ENCODE assay signal across 1 cellular context in genomic region chr13:36999054-36999927, GRCh38.
TF ChIP-seq lines count a peak whose summit lies in the region.

TSS of gene ALG5 (minus strand) at chr13:36999340. CDS start at chr13:36999300, 40 bp downstream.

TF ChIP-seq in HepG2, 621 proteins besides CTCF, POLR2A, EP300 and RAD21 (continued from another document and continues in another):
- TF ChIP-seq, protein P1, sequence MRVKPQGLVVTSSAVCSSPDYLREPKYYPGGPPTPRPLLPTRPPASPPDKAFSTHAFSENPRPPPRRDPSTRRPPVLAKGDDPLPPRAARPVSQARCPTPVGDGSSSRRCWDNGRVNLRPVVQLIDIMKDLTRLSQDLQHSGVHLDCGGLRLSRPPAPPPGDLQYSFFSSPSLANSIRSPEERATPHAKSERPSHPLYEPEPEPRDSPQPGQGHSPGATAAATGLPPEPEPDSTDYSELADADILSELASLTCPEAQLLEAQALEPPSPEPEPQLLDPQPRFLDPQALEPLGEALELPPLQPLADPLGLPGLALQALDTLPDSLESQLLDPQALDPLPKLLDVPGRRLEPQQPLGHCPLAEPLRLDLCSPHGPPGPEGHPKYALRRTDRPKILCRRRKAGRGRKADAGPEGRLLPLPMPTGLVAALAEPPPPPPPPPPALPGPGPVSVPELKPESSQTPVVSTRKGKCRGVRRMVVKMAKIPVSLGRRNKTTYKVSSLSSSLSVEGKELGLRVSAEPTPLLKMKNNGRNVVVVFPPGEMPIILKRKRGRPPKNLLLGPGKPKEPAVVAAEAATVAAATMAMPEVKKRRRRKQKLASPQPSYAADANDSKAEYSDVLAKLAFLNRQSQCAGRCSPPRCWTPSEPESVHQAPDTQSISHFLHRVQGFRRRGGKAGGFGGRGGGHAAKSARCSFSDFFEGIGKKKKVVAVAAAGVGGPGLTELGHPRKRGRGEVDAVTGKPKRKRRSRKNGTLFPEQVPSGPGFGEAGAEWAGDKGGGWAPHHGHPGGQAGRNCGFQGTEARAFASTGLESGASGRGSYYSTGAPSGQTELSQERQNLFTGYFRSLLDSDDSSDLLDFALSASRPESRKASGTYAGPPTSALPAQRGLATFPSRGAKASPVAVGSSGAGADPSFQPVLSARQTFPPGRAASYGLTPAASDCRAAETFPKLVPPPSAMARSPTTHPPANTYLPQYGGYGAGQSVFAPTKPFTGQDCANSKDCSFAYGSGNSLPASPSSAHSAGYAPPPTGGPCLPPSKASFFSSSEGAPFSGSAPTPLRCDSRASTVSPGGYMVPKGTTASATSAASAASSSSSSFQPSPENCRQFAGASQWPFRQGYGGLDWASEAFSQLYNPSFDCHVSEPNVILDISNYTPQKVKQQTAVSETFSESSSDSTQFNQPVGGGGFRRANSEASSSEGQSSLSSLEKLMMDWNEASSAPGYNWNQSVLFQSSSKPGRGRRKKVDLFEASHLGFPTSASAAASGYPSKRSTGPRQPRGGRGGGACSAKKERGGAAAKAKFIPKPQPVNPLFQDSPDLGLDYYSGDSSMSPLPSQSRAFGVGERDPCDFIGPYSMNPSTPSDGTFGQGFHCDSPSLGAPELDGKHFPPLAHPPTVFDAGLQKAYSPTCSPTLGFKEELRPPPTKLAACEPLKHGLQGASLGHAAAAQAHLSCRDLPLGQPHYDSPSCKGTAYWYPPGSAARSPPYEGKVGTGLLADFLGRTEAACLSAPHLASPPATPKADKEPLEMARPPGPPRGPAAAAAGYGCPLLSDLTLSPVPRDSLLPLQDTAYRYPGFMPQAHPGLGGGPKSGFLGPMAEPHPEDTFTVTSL (CRISPR knock-in tag; IDR thresholded peaks at IDR 0.05; ENCODE audit: borderline replicate concordance), result no peak
- TF ChIP-seq ARID2 (CRISPR knock-in tag; IDR thresholded peaks at IDR 0.05; ENCODE audit: borderline replicate concordance), result no peak
- TF ChIP-seq RCOR2 (CRISPR knock-in tag; IDR thresholded peaks at IDR 0.05), result no peak
- TF ChIP-seq ZNF253 (CRISPR knock-in tag; IDR thresholded peaks at IDR 0.05; ENCODE audit: borderline replicate concordance), result 0 out of 2 replicates have a peak, but pooled peaks have one; percentile 60
- TF ChIP-seq HMGXB3 (CRISPR knock-in tag; IDR thresholded peaks at IDR 0.05; ENCODE audit: borderline replicate concordance), result no peak
- TF ChIP-seq PCBP1 (IDR thresholded peaks at IDR 0.05; ENCODE audit: borderline replicate concordance, low read depth, low read length), result 0 out of 2 replicates have a peak, but pooled peaks have one; percentile 46
- TF ChIP-seq, protein P2, sequence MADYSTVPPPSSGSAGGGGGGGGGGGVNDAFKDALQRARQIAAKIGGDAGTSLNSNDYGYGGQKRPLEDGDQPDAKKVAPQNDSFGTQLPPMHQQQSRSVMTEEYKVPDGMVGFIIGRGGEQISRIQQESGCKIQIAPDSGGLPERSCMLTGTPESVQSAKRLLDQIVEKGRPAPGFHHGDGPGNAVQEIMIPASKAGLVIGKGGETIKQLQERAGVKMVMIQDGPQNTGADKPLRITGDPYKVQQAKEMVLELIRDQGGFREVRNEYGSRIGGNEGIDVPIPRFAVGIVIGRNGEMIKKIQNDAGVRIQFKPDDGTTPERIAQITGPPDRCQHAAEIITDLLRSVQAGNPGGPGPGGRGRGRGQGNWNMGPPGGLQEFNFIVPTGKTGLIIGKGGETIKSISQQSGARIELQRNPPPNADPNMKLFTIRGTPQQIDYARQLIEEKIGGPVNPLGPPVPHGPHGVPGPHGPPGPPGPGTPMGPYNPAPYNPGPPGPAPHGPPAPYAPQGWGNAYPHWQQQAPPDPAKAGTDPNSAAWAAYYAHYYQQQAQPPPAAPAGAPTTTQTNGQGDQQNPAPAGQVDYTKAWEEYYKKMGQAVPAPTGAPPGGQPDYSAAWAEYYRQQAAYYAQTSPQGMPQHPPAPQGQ (CRISPR knock-in tag; IDR thresholded peaks at IDR 0.05; ENCODE audit: borderline replicate concordance), result no peak
- no peak for TF ChIP-seq ZNF264 (CRISPR knock-in tag; IDR thresholded peaks at IDR 0.05)
- TF ChIP-seq SIN3B (IDR thresholded peaks at IDR 0.05; ENCODE audit: low read length), result peak; percentile 70
- TF ChIP-seq, protein P3, sequence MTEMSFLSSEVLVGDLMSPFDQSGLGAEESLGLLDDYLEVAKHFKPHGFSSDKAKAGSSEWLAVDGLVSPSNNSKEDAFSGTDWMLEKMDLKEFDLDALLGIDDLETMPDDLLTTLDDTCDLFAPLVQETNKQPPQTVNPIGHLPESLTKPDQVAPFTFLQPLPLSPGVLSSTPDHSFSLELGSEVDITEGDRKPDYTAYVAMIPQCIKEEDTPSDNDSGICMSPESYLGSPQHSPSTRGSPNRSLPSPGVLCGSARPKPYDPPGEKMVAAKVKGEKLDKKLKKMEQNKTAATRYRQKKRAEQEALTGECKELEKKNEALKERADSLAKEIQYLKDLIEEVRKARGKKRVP (CRISPR knock-in tag; IDR thresholded peaks at IDR 0.05), result 0 out of 4 replicates have a peak, but pooled peaks of 1 of the 2 experiments have one; percentile 16
- peak; percentile 50 for TF ChIP-seq HCFC1 (IDR thresholded peaks at IDR 0.05; ENCODE audit: low read depth, low read length)
- TF ChIP-seq KDM5B (CRISPR knock-in tag; IDR thresholded peaks at IDR 0.05; ENCODE audit: borderline replicate concordance), result 0 out of 2 replicates have a peak, but pooled peaks have one; percentile 49
- TF ChIP-seq, protein P4, sequence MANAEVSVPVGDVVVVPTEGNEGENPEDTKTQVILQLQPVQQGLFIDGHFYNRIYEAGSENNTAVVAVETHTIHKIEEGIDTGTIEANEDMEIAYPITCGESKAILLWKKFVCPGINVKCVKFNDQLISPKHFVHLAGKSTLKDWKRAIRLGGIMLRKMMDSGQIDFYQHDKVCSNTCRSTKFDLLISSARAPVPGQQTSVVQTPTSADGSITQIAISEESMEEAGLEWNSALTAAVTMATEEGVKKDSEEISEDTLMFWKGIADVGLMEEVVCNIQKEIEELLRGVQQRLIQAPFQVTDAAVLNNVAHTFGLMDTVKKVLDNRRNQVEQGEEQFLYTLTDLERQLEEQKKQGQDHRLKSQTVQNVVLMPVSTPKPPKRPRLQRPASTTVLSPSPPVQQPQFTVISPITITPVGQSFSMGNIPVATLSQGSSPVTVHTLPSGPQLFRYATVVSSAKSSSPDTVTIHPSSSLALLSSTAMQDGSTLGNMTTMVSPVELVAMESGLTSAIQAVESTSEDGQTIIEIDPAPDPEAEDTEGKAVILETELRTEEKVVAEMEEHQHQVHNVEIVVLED (CRISPR knock-in tag; IDR thresholded peaks at IDR 0.05; ENCODE audit: borderline replicate concordance), result 0 out of 2 replicates have a peak, but pooled peaks have one; percentile 34
- no peak for TF ChIP-seq RELA (CRISPR knock-in tag; IDR thresholded peaks at IDR 0.05)
- TF ChIP-seq ZNF605 (CRISPR knock-in tag; IDR thresholded peaks at IDR 0.05), result no peak
- TF ChIP-seq, protein P5, sequence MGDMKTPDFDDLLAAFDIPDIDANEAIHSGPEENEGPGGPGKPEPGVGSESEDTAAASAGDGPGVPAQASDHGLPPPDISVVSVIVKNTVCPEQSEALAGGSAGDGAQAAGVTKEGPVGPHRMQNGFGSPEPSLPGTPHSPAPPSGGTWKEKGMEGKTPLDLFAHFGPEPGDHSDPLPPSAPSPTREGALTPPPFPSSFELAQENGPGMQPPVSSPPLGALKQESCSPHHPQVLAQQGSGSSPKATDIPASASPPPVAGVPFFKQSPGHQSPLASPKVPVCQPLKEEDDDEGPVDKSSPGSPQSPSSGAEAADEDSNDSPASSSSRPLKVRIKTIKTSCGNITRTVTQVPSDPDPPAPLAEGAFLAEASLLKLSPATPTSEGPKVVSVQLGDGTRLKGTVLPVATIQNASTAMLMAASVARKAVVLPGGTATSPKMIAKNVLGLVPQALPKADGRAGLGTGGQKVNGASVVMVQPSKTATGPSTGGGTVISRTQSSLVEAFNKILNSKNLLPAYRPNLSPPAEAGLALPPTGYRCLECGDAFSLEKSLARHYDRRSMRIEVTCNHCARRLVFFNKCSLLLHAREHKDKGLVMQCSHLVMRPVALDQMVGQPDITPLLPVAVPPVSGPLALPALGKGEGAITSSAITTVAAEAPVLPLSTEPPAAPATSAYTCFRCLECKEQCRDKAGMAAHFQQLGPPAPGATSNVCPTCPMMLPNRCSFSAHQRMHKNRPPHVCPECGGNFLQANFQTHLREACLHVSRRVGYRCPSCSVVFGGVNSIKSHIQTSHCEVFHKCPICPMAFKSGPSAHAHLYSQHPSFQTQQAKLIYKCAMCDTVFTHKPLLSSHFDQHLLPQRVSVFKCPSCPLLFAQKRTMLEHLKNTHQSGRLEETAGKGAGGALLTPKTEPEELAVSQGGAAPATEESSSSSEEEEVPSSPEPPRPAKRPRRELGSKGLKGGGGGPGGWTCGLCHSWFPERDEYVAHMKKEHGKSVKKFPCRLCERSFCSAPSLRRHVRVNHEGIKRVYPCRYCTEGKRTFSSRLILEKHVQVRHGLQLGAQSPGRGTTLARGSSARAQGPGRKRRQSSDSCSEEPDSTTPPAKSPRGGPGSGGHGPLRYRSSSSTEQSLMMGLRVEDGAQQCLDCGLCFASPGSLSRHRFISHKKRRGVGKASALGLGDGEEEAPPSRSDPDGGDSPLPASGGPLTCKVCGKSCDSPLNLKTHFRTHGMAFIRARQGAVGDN (CRISPR knock-in tag; IDR thresholded peaks at IDR 0.05), result peak; percentile 65
- no peak for TF ChIP-seq MAFG (CRISPR knock-in tag; IDR thresholded peaks at IDR 0.05)
- TF ChIP-seq HDAC1 (CRISPR knock-in tag; IDR thresholded peaks at IDR 0.05), result peak; percentile 50
- TF ChIP-seq ZNF136 (CRISPR knock-in tag; IDR thresholded peaks at IDR 0.05; ENCODE audit: low read depth), result no peak
- no peak for TF ChIP-seq ZNF34 (CRISPR knock-in tag; IDR thresholded peaks at IDR 0.05; ENCODE audit: borderline replicate concordance)
- TF ChIP-seq ZNF337 (CRISPR knock-in tag; IDR thresholded peaks at IDR 0.05; ENCODE audit: borderline replicate concordance, low read depth), result no peak
- TF ChIP-seq KLF11 (CRISPR knock-in tag; IDR thresholded peaks at IDR 0.05), result no peak
- no peak for TF ChIP-seq IKZF4 (CRISPR knock-in tag; IDR thresholded peaks at IDR 0.05; ENCODE audit: borderline replicate concordance, low read depth, not compliant biosample characterization)
- peak; percentile 36; the same call in 1 of the 2 replicates for TF ChIP-seq SNAPC2 (CRISPR knock-in tag; IDR thresholded peaks at IDR 0.05)
- no peak for TF ChIP-seq CCAR2 (optimal IDR thresholded peaks at IDR 0.05; ENCODE audit: low read depth, low read length)
- TF ChIP-seq, protein P6, sequence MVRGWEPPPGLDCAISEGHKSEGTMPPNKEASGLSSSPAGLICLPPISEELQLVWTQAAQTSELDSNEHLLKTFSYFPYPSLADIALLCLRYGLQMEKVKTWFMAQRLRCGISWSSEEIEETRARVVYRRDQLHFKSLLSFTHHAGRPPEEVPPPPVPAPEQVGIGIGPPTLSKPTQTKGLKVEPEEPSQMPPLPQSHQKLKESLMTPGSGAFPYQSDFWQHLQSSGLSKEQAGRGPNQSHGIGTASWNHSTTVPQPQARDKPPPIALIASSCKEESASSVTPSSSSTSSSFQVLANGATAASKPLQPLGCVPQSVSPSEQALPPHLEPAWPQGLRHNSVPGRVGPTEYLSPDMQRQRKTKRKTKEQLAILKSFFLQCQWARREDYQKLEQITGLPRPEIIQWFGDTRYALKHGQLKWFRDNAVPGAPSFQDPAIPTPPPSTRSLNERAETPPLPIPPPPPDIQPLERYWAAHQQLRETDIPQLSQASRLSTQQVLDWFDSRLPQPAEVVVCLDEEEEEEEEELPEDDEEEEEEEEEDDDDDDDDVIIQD (CRISPR knock-in tag; IDR thresholded peaks at IDR 0.05; ENCODE audit: low read depth), result no peak
- no peak for TF ChIP-seq ZNF850 (CRISPR knock-in tag; conservative IDR thresholded peaks at IDR 0.05)
- TF ChIP-seq KDM1A (CRISPR knock-in tag; IDR thresholded peaks at IDR 0.05), result no peak
- no peak for TF ChIP-seq ZSCAN5A (CRISPR knock-in tag; IDR thresholded peaks at IDR 0.05; ENCODE audit: borderline replicate concordance)
- TF ChIP-seq HDAC2 (CRISPR knock-in tag; IDR thresholded peaks at IDR 0.05), result no peak
- TF ChIP-seq ZNF775 (CRISPR knock-in tag; IDR thresholded peaks at IDR 0.05; ENCODE audit: borderline replicate concordance), result no peak
- TF ChIP-seq XRCC5 (optimal IDR thresholded peaks at IDR 0.05; ENCODE audit: low read length), result no peak
- no peak for TF ChIP-seq PLSCR1 (CRISPR knock-in tag; IDR thresholded peaks at IDR 0.05; ENCODE audit: borderline replicate concordance)
